ENCODE assay signal across 1 cellular context in the genomic region with DNA sequence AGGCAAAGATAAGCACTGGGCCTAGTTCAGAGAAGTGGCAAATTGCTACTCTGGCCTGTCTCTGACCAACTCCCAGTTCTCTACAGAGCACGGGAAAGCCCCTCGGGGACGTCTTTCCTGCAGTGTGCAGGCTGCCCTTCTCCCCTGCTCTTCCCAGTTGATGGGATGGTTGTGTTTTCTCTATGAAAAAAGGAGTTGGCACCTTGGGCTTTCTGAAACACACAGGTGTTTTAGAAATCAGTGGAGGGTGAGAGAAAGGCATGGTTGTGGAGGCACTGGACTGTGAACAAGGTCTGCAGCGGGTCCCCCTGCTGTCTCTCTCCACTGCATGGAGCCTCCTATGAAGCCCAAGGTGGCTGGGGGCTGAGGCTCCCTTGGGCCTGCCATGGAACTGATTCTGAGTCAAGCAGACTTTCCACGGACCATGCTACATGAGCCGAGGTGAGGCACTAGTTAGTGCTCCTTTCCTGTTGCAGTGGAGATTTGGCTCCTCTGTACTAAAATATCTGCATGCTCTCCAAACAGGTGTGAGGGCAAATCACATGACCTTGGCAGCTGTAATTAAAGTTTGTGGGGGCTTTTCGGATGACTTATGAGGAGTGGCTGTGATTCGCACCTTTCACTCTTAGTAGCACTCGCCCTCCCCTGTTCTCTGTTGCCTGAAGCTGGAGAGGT.
TF ChIP-seq lines count a peak whose summit lies in the region.

No MANE protein-coding gene starts in this region.

TF ChIP-seq in GM12878, 131 proteins besides CTCF, POLR2A, EP300 and RAD21 (continues in another document):
- TF ChIP-seq CREM (IDR thresholded peaks at IDR 0.05; ENCODE audit: low read depth) (0 out of 2 replicates have a peak, but pooled peaks have one; percentile 34), IKZF1 (conservative IDR thresholded peaks at IDR 0.05) (peak; percentile 77), RAD51 (IDR thresholded peaks at IDR 0.05) (peak; percentile 86), YBX1 (IDR thresholded peaks at IDR 0.05) (no peak), TCF3 (IDR thresholded peaks at IDR 0.05; ENCODE audit: borderline replicate concordance, insufficient read depth, low read depth, low read length) (peak; percentile 73; the same call in 1 of the 2 replicates), RUNX3 (IDR thresholded peaks at IDR 0.05; ENCODE audit: low read length) (peak; percentile 17), KLF5 (IDR thresholded peaks at IDR 0.05; ENCODE audit: partially characterized antibody) (no peak), SP1 (IDR thresholded peaks at IDR 0.05; ENCODE audit: low read depth, low read length) (no peak), CHD2 (IDR thresholded peaks at IDR 0.05; ENCODE audit: borderline replicate concordance, low read depth, low read length) (no peak), EGR1 (IDR thresholded peaks at IDR 0.05; ENCODE audit: borderline replicate concordance in 1 of 2, low read depth in 2 of 2, low read length in 2 of 2) (no peak), TCF12 (IDR thresholded peaks at IDR 0.05; ENCODE audit: low read depth, low read length) (peak; percentile 68; the same call in 1 of the 2 replicates), PML (IDR thresholded peaks at IDR 0.05; ENCODE audit: low read length) (no peak), IKZF2 (IDR thresholded peaks at IDR 0.05) (peak; percentile 54 to 62; a peak in 3 of 4 replicates), STAT1 (conservative IDR thresholded peaks at IDR 0.05) (no peak), MYC (IDR thresholded peaks at IDR 0.05; ENCODE audit: insufficient read depth, insufficient read length, insufficient replicate concordance, low read length, severe bottlenecking) (no peak), NFYA (IDR thresholded peaks at IDR 0.05; ENCODE audit: borderline replicate concordance, low read depth, low read length) (no peak), SUZ12 (IDR thresholded peaks at IDR 0.05; ENCODE audit: unreplicated experiment) (no peak), MXI1 (IDR thresholded peaks at IDR 0.05; ENCODE audit: low read depth, low read length) (no peak), ZNF384 (IDR thresholded peaks at IDR 0.05; ENCODE audit: borderline replicate concordance, low read depth, low read length) (no peak), KAT2A (conservative IDR thresholded peaks at IDR 0.05; ENCODE audit: control insufficient read depth, low read depth, low read length) (no peak), CBX5 (IDR thresholded peaks at IDR 0.05; ENCODE audit: low read depth) (no peak), POU2F2 (IDR thresholded peaks at IDR 0.05; ENCODE audit: borderline replicate concordance, low read depth, low read length) (0 out of 3 replicates have a peak, but pooled peaks have one; percentile 17), BACH1 (IDR thresholded peaks at IDR 0.05; ENCODE audit: borderline replicate concordance) (no peak), ZNF622 (IDR thresholded peaks at IDR 0.05) (no peak)
- TF ChIP-seq, protein P1, sequence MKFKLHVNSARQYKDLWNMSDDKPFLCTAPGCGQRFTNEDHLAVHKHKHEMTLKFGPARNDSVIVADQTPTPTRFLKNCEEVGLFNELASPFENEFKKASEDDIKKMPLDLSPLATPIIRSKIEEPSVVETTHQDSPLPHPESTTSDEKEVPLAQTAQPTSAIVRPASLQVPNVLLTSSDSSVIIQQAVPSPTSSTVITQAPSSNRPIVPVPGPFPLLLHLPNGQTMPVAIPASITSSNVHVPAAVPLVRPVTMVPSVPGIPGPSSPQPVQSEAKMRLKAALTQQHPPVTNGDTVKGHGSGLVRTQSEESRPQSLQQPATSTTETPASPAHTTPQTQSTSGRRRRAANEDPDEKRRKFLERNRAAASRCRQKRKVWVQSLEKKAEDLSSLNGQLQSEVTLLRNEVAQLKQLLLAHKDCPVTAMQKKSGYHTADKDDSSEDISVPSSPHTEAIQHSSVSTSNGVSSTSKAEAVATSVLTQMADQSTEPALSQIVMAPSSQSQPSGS (IDR thresholded peaks at IDR 0.05; ENCODE audit: low read length), result no peak
- TF ChIP-seq, protein P2, sequence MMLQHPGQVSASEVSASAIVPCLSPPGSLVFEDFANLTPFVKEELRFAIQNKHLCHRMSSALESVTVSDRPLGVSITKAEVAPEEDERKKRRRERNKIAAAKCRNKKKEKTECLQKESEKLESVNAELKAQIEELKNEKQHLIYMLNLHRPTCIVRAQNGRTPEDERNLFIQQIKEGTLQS (IDR thresholded peaks at IDR 0.05; ENCODE audit: borderline replicate concordance, extremely low read depth, low read depth, low read length), result no peak
- TF ChIP-seq, protein P3, sequence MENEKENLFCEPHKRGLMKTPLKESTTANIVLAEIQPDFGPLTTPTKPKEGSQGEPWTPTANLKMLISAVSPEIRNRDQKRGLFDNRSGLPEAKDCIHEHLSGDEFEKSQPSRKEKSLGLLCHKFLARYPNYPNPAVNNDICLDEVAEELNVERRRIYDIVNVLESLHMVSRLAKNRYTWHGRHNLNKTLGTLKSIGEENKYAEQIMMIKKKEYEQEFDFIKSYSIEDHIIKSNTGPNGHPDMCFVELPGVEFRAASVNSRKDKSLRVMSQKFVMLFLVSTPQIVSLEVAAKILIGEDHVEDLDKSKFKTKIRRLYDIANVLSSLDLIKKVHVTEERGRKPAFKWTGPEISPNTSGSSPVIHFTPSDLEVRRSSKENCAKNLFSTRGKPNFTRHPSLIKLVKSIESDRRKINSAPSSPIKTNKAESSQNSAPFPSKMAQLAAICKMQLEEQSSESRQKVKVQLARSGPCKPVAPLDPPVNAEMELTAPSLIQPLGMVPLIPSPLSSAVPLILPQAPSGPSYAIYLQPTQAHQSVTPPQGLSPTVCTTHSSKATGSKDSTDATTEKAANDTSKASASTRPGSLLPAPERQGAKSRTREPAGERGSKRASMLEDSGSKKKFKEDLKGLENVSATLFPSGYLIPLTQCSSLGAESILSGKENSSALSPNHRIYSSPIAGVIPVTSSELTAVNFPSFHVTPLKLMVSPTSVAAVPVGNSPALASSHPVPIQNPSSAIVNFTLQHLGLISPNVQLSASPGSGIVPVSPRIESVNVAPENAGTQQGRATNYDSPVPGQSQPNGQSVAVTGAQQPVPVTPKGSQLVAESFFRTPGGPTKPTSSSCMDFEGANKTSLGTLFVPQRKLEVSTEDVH (IDR thresholded peaks at IDR 0.05; ENCODE audit: low read depth, partially characterized antibody), result no peak
- TF ChIP-seq, protein P4, sequence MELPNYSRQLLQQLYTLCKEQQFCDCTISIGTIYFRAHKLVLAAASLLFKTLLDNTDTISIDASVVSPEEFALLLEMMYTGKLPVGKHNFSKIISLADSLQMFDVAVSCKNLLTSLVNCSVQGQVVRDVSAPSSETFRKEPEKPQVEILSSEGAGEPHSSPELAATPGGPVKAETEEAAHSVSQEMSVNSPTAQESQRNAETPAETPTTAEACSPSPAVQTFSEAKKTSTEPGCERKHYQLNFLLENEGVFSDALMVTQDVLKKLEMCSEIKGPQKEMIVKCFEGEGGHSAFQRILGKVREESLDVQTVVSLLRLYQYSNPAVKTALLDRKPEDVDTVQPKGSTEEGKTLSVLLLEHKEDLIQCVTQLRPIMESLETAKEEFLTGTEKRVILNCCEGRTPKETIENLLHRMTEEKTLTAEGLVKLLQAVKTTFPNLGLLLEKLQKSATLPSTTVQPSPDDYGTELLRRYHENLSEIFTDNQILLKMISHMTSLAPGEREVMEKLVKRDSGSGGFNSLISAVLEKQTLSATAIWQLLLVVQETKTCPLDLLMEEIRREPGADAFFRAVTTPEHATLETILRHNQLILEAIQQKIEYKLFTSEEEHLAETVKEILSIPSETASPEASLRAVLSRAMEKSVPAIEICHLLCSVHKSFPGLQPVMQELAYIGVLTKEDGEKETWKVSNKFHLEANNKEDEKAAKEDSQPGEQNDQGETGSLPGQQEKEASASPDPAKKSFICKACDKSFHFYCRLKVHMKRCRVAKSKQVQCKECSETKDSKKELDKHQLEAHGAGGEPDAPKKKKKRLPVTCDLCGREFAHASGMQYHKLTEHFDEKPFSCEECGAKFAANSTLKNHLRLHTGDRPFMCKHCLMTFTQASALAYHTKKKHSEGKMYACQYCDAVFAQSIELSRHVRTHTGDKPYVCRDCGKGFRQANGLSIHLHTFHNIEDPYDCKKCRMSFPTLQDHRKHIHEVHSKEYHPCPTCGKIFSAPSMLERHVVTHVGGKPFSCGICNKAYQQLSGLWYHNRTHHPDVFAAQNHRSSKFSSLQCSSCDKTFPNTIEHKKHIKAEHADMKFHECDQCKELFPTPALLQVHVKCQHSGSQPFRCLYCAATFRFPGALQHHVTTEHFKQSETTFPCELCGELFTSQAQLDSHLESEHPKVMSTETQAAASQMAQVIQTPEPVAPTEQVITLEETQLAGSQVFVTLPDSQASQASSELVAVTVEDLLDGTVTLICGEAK (IDR thresholded peaks at IDR 0.05; ENCODE audit: borderline replicate concordance), result no peak
- TF ChIP-seq, protein P5, sequence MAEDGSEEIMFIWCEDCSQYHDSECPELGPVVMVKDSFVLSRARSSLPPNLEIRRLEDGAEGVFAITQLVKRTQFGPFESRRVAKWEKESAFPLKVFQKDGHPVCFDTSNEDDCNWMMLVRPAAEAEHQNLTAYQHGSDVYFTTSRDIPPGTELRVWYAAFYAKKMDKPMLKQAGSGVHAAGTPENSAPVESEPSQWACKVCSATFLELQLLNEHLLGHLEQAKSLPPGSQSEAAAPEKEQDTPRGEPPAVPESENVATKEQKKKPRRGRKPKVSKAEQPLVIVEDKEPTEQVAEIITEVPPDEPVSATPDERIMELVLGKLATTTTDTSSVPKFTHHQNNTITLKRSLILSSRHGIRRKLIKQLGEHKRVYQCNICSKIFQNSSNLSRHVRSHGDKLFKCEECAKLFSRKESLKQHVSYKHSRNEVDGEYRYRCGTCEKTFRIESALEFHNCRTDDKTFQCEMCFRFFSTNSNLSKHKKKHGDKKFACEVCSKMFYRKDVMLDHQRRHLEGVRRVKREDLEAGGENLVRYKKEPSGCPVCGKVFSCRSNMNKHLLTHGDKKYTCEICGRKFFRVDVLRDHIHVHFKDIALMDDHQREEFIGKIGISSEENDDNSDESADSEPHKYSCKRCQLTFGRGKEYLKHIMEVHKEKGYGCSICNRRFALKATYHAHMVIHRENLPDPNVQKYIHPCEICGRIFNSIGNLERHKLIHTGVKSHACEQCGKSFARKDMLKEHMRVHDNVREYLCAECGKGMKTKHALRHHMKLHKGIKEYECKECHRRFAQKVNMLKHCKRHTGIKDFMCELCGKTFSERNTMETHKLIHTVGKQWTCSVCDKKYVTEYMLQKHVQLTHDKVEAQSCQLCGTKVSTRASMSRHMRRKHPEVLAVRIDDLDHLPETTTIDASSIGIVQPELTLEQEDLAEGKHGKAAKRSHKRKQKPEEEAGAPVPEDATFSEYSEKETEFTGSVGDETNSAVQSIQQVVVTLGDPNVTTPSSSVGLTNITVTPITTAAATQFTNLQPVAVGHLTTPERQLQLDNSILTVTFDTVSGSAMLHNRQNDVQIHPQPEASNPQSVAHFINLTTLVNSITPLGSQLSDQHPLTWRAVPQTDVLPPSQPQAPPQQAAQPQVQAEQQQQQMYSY (CRISPR knock-in tag; IDR thresholded peaks at IDR 0.05), result no peak
- TF ChIP-seq, protein P6, sequence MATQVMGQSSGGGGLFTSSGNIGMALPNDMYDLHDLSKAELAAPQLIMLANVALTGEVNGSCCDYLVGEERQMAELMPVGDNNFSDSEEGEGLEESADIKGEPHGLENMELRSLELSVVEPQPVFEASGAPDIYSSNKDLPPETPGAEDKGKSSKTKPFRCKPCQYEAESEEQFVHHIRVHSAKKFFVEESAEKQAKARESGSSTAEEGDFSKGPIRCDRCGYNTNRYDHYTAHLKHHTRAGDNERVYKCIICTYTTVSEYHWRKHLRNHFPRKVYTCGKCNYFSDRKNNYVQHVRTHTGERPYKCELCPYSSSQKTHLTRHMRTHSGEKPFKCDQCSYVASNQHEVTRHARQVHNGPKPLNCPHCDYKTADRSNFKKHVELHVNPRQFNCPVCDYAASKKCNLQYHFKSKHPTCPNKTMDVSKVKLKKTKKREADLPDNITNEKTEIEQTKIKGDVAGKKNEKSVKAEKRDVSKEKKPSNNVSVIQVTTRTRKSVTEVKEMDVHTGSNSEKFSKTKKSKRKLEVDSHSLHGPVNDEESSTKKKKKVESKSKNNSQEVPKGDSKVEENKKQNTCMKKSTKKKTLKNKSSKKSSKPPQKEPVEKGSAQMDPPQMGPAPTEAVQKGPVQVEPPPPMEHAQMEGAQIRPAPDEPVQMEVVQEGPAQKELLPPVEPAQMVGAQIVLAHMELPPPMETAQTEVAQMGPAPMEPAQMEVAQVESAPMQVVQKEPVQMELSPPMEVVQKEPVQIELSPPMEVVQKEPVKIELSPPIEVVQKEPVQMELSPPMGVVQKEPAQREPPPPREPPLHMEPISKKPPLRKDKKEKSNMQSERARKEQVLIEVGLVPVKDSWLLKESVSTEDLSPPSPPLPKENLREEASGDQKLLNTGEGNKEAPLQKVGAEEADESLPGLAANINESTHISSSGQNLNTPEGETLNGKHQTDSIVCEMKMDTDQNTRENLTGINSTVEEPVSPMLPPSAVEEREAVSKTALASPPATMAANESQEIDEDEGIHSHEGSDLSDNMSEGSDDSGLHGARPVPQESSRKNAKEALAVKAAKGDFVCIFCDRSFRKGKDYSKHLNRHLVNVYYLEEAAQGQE (IDR thresholded peaks at IDR 0.05; ENCODE audit: low read depth, low read length), result no peak
- TF ChIP-seq, protein P7, sequence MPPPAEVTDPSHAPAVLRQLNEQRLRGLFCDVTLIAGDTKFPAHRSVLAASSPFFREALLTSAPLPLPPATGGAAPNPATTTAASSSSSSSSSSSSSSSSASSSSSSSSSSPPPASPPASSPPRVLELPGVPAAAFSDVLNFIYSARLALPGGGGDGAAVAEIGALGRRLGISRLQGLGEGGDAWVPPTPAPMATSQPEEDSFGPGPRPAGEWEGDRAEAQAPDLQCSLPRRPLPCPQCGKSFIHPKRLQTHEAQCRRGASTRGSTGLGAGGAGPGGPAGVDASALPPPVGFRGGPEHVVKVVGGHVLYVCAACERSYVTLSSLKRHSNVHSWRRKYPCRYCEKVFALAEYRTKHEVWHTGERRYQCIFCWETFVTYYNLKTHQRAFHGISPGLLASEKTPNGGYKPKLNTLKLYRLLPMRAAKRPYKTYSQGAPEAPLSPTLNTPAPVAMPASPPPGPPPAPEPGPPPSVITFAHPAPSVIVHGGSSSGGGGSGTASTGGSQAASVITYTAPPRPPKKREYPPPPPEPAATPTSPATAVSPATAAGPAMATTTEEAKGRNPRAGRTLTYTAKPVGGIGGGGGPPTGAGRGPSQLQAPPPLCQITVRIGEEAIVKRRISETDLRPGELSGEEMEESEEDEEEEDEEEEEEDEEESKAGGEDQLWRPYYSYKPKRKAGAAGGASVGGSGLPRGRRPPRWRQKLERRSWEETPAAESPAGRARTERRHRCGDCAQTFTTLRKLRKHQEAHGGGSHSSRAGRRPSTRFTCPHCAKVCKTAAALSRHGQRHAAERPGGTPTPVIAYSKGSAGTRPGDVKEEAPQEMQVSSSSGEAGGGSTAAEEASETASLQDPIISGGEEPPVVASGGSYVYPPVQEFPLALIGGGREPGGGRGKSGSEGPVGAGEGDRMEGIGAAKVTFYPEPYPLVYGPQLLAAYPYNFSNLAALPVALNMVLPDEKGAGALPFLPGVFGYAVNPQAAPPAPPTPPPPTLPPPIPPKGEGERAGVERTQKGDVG (CRISPR knock-in tag; IDR thresholded peaks at IDR 0.05), result no peak
- TF ChIP-seq, protein P8, sequence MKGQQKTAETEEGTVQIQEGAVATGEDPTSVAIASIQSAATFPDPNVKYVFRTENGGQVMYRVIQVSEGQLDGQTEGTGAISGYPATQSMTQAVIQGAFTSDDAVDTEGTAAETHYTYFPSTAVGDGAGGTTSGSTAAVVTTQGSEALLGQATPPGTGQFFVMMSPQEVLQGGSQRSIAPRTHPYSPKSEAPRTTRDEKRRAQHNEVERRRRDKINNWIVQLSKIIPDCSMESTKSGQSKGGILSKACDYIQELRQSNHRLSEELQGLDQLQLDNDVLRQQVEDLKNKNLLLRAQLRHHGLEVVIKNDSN (IDR thresholded peaks at IDR 0.05; ENCODE audit: borderline replicate concordance, extremely low read length, insufficient read depth, low read depth, low read length), result peak; percentile 59
